In genomic region chr1:174969977-174970376, GRCh38 we compare ENCODE assay signal across 11 cellular contexts. TPM values are rescaled to one million over a fixed set of nuclear protein-coding genes. Genes with fewer than 3 reads are reported as not detected.
DNase-seq lines count a peak whose midpoint lies in the region; ATAC-seq and TF ChIP-seq lines count a peak whose summit lies in the region.
"Had no signal": no experiment of that assay in that cellular context is flagged by ENCODE, and none has a peak within 500 bp of the region (broad histone marks: within the 10 kb centered on the region; RNA-seq: fewer than 3 reads in every experiment).

No MANE protein-coding gene starts in this region.

- peaks cover 23% of the 10 kb centered on the region for H3K36me3 Mint-ChIP-seq in activated CD4-positive, alpha-beta T cell treated with anti-CD3 and anti-CD28 coated beads, Interleukin-2, amount 10 ng/mL, durations not matched to agents 24 days and 14 days (ENCODE audit: low read depth)
- H3K36me3 Mint-ChIP-seq in stimulated activated memory B cell treated with anti-CD40 and anti-IgM and Interleukin-4, amounts not matched to agents 10 μg/mL and 1 μg/mL and 100 μg/mL, for 72 hours, result peaks cover 28% of the 10 kb centered on the region
- peaks cover 5% of the 10 kb centered on the region for H3K36me3 Mint-ChIP-seq in glutamatergic neuron (ENCODE audit: unreplicated experiment)

- no peak overlapping the region for H3K27ac ChIP-seq in psoas muscle

- ATAC-seq in HG03432 (IDR thresholded peaks at IDR 0.05; ENCODE audit: unreplicated experiment) (peak; percentile 36), psoas muscle (no peak)
- peak; percentile 51 for ATAC-seq in stimulated activated memory B cell treated with anti-CD40 and anti-IgM and Interleukin-4, amounts not matched to agents 10 μg/mL and 1 μg/mL and 100 μg/mL, for 72 hours

- H3K4me3 ChIP-seq in psoas muscle, result no peak overlapping the region

- peak overlapping the region; percentile 96 for H3K27ac Mint-ChIP-seq in activated CD4-positive, alpha-beta T cell treated with anti-CD3 and anti-CD28 coated beads, Interleukin-2, amount 10 ng/mL, durations not matched to agents 24 days and 14 days
- peak overlapping the region; percentile 73 for H3K27ac Mint-ChIP-seq in stimulated activated memory B cell treated with anti-CD40 and anti-IgM and Interleukin-4, amounts not matched to agents 10 μg/mL and 1 μg/mL and 100 μg/mL, for 72 hours
- no peak overlapping the region for H3K27ac Mint-ChIP-seq in glutamatergic neuron (ENCODE audit: unreplicated experiment)

- H3K9me3 Mint-ChIP-seq in activated CD4-positive, alpha-beta T cell treated with anti-CD3 and anti-CD28 coated beads, Interleukin-2, amount 10 ng/mL, durations not matched to agents 24 days and 14 days, result no peaks in the 10 kb centered on the region
- no peaks in the 10 kb centered on the region for H3K9me3 Mint-ChIP-seq in stimulated activated memory B cell treated with anti-CD40 and anti-IgM and Interleukin-4, amounts not matched to agents 10 μg/mL and 1 μg/mL and 100 μg/mL, for 72 hours
- peaks cover 10% of the 10 kb centered on the region for H3K9me3 Mint-ChIP-seq in glutamatergic neuron (ENCODE audit: unreplicated experiment)

- no peaks in the 10 kb centered on the region for H3K36me3 ChIP-seq in psoas muscle (ENCODE audit: insufficient read depth in 1 of 2, low read depth in 1 of 2)

- peaks cover 54% of the 10 kb centered on the region for H3K4me1 Mint-ChIP-seq in activated CD4-positive, alpha-beta T cell treated with anti-CD3 and anti-CD28 coated beads, Interleukin-2, amount 10 ng/mL, durations not matched to agents 24 days and 14 days
- peaks cover 52% of the 10 kb centered on the region for H3K4me1 Mint-ChIP-seq in stimulated activated memory B cell treated with anti-CD40 and anti-IgM and Interleukin-4, amounts not matched to agents 10 μg/mL and 1 μg/mL and 100 μg/mL, for 72 hours
- peaks cover 19% of the 10 kb centered on the region for H3K4me1 Mint-ChIP-seq in glutamatergic neuron (ENCODE audit: low read depth, unreplicated experiment)

- peak; percentile 70 for DNase-seq in activated CD4-positive, alpha-beta T cell treated with anti-CD3 and anti-CD28 coated beads, Interleukin-2, amount 10 ng/mL, durations not matched to agents 24 days and 14 days
- DNase-seq in activated CD4-positive, alpha-beta T cell treated with anti-CD3 and anti-CD28 coated beads, Interleukin-2, amount 50 U/mL, for 1 hour, result no peak
- DNase-seq in astrocyte of the hippocampus (ENCODE audit: low read depth, low spot score) (peak; percentile 89), psoas muscle (no peak), NCI-H82 treated with DMSO at 0.1 percent for 48 hours (lab: John Stamatoyannopoulos, UW; ENCODE audit: unreplicated experiment) (no peak), glutamatergic neuron (no peak)
- DNase-seq: 8988T, DMS53, Karpas-422 had no signal

- intact Hi-C loops in activated CD4-positive, alpha-beta T cell treated with anti-CD3 and anti-CD28 coated beads, Interleukin-2, amount 10 ng/mL, durations not matched to agents 24 days and 14 days (cut with micrococcal nuclease), result loop anchor here (2.0 to 10.0 kb wide), 2 partner anchors 13 to 945 kb away; partner anchors contain the start of gene RC3H1
- intact Hi-C loops in psoas muscle (cut with DNase I), result no loop called here

- no peaks in the 10 kb centered on the region for H3K9me3 ChIP-seq in psoas muscle

- no peaks in the 10 kb centered on the region for H3K27me3 ChIP-seq in psoas muscle (ENCODE audit: insufficient read depth in 3 of 3, low read length in 2 of 3)

- H3K27me3 Mint-ChIP-seq in activated CD4-positive, alpha-beta T cell treated with anti-CD3 and anti-CD28 coated beads, Interleukin-2, amount 10 ng/mL, durations not matched to agents 24 days and 14 days, result no peaks in the 10 kb centered on the region
- no peaks in the 10 kb centered on the region for H3K27me3 Mint-ChIP-seq in stimulated activated memory B cell treated with anti-CD40 and anti-IgM and Interleukin-4, amounts not matched to agents 10 μg/mL and 1 μg/mL and 100 μg/mL, for 72 hours
- peaks cover 9% of the 10 kb centered on the region for H3K27me3 Mint-ChIP-seq in glutamatergic neuron (ENCODE audit: unreplicated experiment)

- H3K4me1 ChIP-seq in psoas muscle, result peaks cover 11% of the 10 kb centered on the region

- peak overlapping the region; percentile 51 for H3K4me3 Mint-ChIP-seq in activated CD4-positive, alpha-beta T cell treated with anti-CD3 and anti-CD28 coated beads, Interleukin-2, amount 10 ng/mL, durations not matched to agents 24 days and 14 days
- H3K4me3 Mint-ChIP-seq in stimulated activated memory B cell treated with anti-CD40 and anti-IgM and Interleukin-4, amounts not matched to agents 10 μg/mL and 1 μg/mL and 100 μg/mL, for 72 hours, result no peak overlapping the region
- no peak overlapping the region for H3K4me3 Mint-ChIP-seq in glutamatergic neuron (ENCODE audit: unreplicated experiment)

- TF ChIP-seq CTCF in psoas muscle (IDR thresholded peaks at IDR 0.05) (no peak), glutamatergic neuron (IDR thresholded peaks at IDR 0.05; ENCODE audit: partially characterized antibody, unreplicated experiment) (no peak)

- 95 to 100% (median 97%) methylated on average over 1 of the region's 1 CpG for WGBS in psoas muscle, 3 donors

RNA-seq across cellular contexts. Expression of gene CACYBP, which starts 29.8 kb away (rescaled TPM):
- total RNA-seq in activated CD4-positive, alpha-beta T cell treated with anti-CD3 and anti-CD28 coated beads, Interleukin-2, amount 10 ng/mL, durations not matched to agents 24 days and 14 days, result 385 and 389 TPM in 2 replicates
- total RNA-seq in psoas muscle (100 to 1,000 TPM in 1 of 4 donors, 10 to 100 TPM in 3; 69.4 to 113 (median 77.2) TPM), glutamatergic neuron (ENCODE audit: unreplicated experiment) (88.7 TPM)
- polyA plus RNA-seq in psoas muscle, result 100 to 1,000 TPM in 2 of 3 donors, 10 to 100 TPM in 1; 94.3 to 260 (median 156) TPM

RNA-seq across cellular contexts. Expression of gene MRPS14, which starts 53.2 kb away (rescaled TPM):
- 28.9 and 33.5 TPM in 2 replicates for total RNA-seq in activated CD4-positive, alpha-beta T cell treated with anti-CD3 and anti-CD28 coated beads, Interleukin-2, amount 10 ng/mL, durations not matched to agents 24 days and 14 days
- 10 to 100 TPM; 21.6 to 27.4 (median 24.3) TPM for total RNA-seq in psoas muscle
- polyA plus RNA-seq in psoas muscle, result 10 to 100 TPM; 21.8 to 40.7 (median 29.6) TPM
- 35.3 TPM for total RNA-seq in glutamatergic neuron (ENCODE audit: unreplicated experiment)

Comparison
In these comparisons a context has a peak if more than half of its experiments do, and no peak if none do; other contexts are left out.
1. DNase-seq: peak in activated CD4-positive, alpha-beta T cell treated with anti-CD3 and anti-CD28 coated beads, Interleukin-2, amount 10 ng/mL, durations not matched to agents 24 days and 14 days (single experiment) and astrocyte of the hippocampus (single experiment); none in activated CD4-positive, alpha-beta T cell treated with anti-CD3 and anti-CD28 coated beads, Interleukin-2, amount 50 U/mL, for 1 hour (single experiment), psoas muscle (0 of 2), NCI-H82 treated with DMSO at 0.1 percent for 48 hours (single experiment) and glutamatergic neuron (single experiment).
2. ATAC-seq: peak in HG03432 (single experiment) and stimulated activated memory B cell treated with anti-CD40 and anti-IgM and Interleukin-4, amounts not matched to agents 10 μg/mL and 1 μg/mL and 100 μg/mL, for 72 hours (single experiment); none in psoas muscle (0 of 4).